Comparison of ENCODE assay signal across 17 cellular contexts in the genomic region with DNA sequence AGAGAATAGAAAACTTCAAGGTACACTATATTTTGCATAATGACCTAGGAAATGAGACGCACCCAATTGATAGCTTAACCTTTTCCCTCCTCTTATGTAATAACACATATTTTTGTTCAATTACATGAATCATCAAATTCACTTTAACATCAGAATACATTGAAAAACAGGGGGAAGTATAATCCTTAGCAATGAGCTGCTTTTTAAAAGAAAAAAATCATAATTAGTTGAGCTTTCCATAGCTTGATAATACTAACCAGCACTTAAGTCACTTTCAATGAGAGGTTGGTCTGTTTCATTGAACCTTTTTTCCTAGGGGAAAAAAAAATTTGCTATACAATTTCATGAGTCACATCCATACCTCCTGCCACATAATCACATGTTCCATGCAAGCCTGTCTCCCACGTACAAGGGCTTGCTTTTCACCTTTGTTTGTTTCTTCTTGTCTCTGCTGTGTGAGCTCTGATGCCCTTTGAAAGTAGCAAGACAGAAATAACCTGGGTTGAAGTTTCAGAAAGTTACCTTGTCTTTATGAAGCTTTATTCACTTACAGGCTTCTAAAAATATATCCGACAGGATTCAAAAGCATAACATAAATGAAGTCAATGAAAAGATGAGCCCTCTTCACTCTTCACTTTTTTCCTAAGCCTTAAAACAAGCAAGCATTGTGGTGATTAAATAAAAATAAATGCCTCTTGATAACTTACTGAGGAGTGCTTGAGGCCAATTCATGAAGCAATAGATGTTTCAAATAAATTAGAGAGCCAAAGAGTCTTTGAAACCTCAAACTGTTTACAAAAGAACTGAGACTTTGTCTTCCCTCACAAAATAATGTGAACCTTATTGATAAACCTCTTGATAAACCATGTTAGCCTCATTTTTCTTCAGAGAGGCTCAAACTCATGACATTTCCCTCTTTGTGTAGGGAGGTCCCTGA.
DNase-seq lines count a peak whose midpoint lies in the region; ATAC-seq and TF ChIP-seq lines count a peak whose summit lies in the region.
"Had no signal": no experiment of that assay in that cellular context is flagged by ENCODE, and none has a peak within 500 bp of the region (broad histone marks: within the 10 kb centered on the region; RNA-seq: fewer than 3 reads in every experiment).

No MANE protein-coding gene starts in this region.

- peaks cover 0 to 11% (median 6%) of the 10 kb centered on the region in 5 donors for H3K9me3 ChIP-seq in subcutaneous abdominal adipose tissue (ENCODE audit: control insufficient read depth in 5 of 5, low read length in 5 of 5)
- H3K9me3 ChIP-seq in A673 (ENCODE audit: low read depth, low read length, poor library complexity, severe bottlenecking): no peaks in the 10 kb centered on the region
- H3K9me3 ChIP-seq: Caco-2 had no signal

- no peaks in the 10 kb centered on the region for H3K9me2 ChIP-seq in GM23338 (ENCODE audit: insufficient read depth)

- no peak overlapping the region for H3K9ac ChIP-seq in subcutaneous abdominal adipose tissue (ENCODE audit: low read length in 5 of 5)

- DNase-seq in NCI-H510A treated with DMSO at 0.1 percent for 48 hours (lab: John Stamatoyannopoulos, UW) (peak; percentile 24), NCI-H510A (lab: John Stamatoyannopoulos, UW) (no peak), NCI-H2227 (lab: John Stamatoyannopoulos, UW; ENCODE audit: unreplicated experiment) (peak; percentile 46), epithelial cell of prostate (ENCODE audit: low read depth, low spot score) (no peak), A673 (ENCODE audit: low spot score) (no peak), HPDE6-E6E7 (ENCODE audit: extremely low spot score) (no peak), GM23338 (ENCODE audit: low spot score) (no peak)
- DNase-seq: ACHN; activated CD4-positive, alpha-beta memory T cell treated with anti-CD3 and anti-CD28 coated beads for 36 hours; Caco-2; glutamatergic neuron; islet precursor cell; KBM-7; NCI-H1436 treated with DMSO at 0.1 percent for 48 hours; occipital lobe had no signal

- no peak overlapping the region for H3K27ac Mint-ChIP-seq in GM23338
- H3K27ac Mint-ChIP-seq: activated CD4-positive, alpha-beta memory T cell treated with anti-CD3 and anti-CD28 coated beads for 36 hours; activated T-helper 2 cell treated with anti-CD3 and anti-CD28 coated beads, Interferon-gamma antibody, Interleukin-2, Interleukin-4, amounts not matched to agents 10 μg/mL and 5 μg/mL and 100 μg/mL, durations not matched to agents 14 hours and 24 hours and 36 hours had no signal

- H3K27me3 ChIP-seq in subcutaneous abdominal adipose tissue (ENCODE audit: control insufficient read depth in 5 of 5, insufficient read depth in 4 of 5, low read length in 5 of 5) (no peaks in the 10 kb centered on the region), A673 (replicated peaks; ENCODE audit: insufficient read depth, low read depth, low read length, poor library complexity) (no peaks in the 10 kb centered on the region), GM23338 (ENCODE audit: insufficient read depth) (no peaks in the 10 kb centered on the region)

- H3K27ac ChIP-seq in epithelial cell of prostate (peak overlapping the region; percentile 27), subcutaneous abdominal adipose tissue (ENCODE audit: low read depth, low read length) (peak overlapping the region; percentile 75), A673 (ENCODE audit: low read depth, low read length, poor library complexity, severe bottlenecking) (no peak overlapping the region), GM23338 (ENCODE audit: low read depth) (no peak overlapping the region)

- H3K9me3 Mint-ChIP-seq in GM23338: peaks cover 26% of the 10 kb centered on the region

- H3K4me2 ChIP-seq in GM23338: no peak overlapping the region

- H3K4me1 ChIP-seq in subcutaneous abdominal adipose tissue (ENCODE audit: control insufficient read depth in 5 of 5, insufficient read depth in 5 of 5, low read length in 5 of 5) (peaks cover 0 to 26% (median 12%) of the 10 kb centered on the region in 5 donors), A673 (ENCODE audit: insufficient read depth, low read length, poor library complexity, severe bottlenecking) (no peaks in the 10 kb centered on the region), GM23338 (ENCODE audit: insufficient read depth) (no peaks in the 10 kb centered on the region)
- H3K4me1 ChIP-seq: Caco-2 had no signal

- H2AFZ ChIP-seq in GM23338: no peak overlapping the region

- H3K36me3 ChIP-seq in subcutaneous abdominal adipose tissue (ENCODE audit: control insufficient read depth in 5 of 5, insufficient read depth in 5 of 5, low read length in 5 of 5) (no peaks in the 10 kb centered on the region), A673 (ENCODE audit: insufficient read depth, low read length, poor library complexity, severe bottlenecking) (no peaks in the 10 kb centered on the region), GM23338 (ENCODE audit: insufficient read depth) (0 out of 2 replicates have a peak, but pooled peaks cover 6% of the 10 kb centered on the region)

- H3K4me3 ChIP-seq in subcutaneous abdominal adipose tissue (ENCODE audit: low read depth in 1 of 5, low read length in 5 of 5) (no peak overlapping the region), A673 (ENCODE audit: low read depth, low read length, poor library complexity, severe bottlenecking) (no peak overlapping the region), GM23338 (no peak overlapping the region)

- H3K27me3 Mint-ChIP-seq in GM23338 (ENCODE audit: insufficient read depth, low read depth, poor library complexity): peaks cover 3% of the 10 kb centered on the region

- intact Hi-C loops in A673 (cut with micrococcal nuclease; ENCODE audit: unreplicated experiment): no loop called here

- CTCF ChIA-PET in A673 (lab: Charles Lee): no interaction called here

- no peak for TF ChIP-seq CTCF in A673 (conservative IDR thresholded peaks at IDR 0.05; ENCODE audit: low read depth, low read length)
- TF ChIP-seq CTCF in GM23338 (conservative IDR thresholded peaks at IDR 0.05; ENCODE audit: low read depth in 2 of 2): no peak

- H3K36me3 Mint-ChIP-seq in GM23338 (ENCODE audit: low read depth): peaks cover 15% of the 10 kb centered on the region
- H3K36me3 Mint-ChIP-seq: activated CD4-positive, alpha-beta memory T cell treated with anti-CD3 and anti-CD28 coated beads for 36 hours had no signal

- no peak overlapping the region for H3K4me3 Mint-ChIP-seq in GM23338
- H3K4me3 Mint-ChIP-seq: activated CD4-positive, alpha-beta memory T cell treated with anti-CD3 and anti-CD28 coated beads for 36 hours had no signal

- POLR2A ChIA-PET in A673 (lab: Charles Lee; ENCODE audit: low non-redundant PET): no interaction called here

- H4K20me1 ChIP-seq in GM23338 (replicated peaks; ENCODE audit: insufficient read depth): no peaks in the 10 kb centered on the region

- no peaks in the 10 kb centered on the region for H3K4me1 Mint-ChIP-seq in GM23338

- H3K79me2 ChIP-seq in GM23338 (replicated peaks; ENCODE audit: insufficient read depth): no peaks in the 10 kb centered on the region

- no peak for ATAC-seq in GM23338

- no TSS peak for BruUV-seq in A673 (replicated peaks; lab: Mats Ljungman, UMichigan)

- H3F3A ChIP-seq in GM23338 (replicated peaks; ENCODE audit: low read depth): no peaks in the 10 kb centered on the region

TF ChIP-seq in GM23338, 12 proteins besides CTCF, POLR2A, EP300 and RAD21 (continues in another document):
- TF ChIP-seq, protein P1, sequence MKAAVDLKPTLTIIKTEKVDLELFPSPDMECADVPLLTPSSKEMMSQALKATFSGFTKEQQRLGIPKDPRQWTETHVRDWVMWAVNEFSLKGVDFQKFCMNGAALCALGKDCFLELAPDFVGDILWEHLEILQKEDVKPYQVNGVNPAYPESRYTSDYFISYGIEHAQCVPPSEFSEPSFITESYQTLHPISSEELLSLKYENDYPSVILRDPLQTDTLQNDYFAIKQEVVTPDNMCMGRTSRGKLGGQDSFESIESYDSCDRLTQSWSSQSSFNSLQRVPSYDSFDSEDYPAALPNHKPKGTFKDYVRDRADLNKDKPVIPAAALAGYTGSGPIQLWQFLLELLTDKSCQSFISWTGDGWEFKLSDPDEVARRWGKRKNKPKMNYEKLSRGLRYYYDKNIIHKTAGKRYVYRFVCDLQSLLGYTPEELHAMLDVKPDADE (IDR thresholded peaks at IDR 0.05): no peak
- TF ChIP-seq ZNF114 (CRISPR knock-in tag; IDR thresholded peaks at IDR 0.05) (no peak), NANOG (IDR thresholded peaks at IDR 0.05; ENCODE audit: borderline replicate concordance) (no peak), POLR2AphosphoS5 (IDR thresholded peaks at IDR 0.05; ENCODE audit: low read depth) (no peak), EZH2phosphoT487 (IDR thresholded peaks at IDR 0.05; ENCODE audit: unreplicated experiment) (no peak), ZNF331 (CRISPR knock-in tag; IDR thresholded peaks at IDR 0.05; ENCODE audit: low read depth) (no peak), EZH2 (IDR thresholded peaks at IDR 0.05; ENCODE audit: low read depth, unreplicated experiment) (no peak)

Comparison
In these comparisons a context has a peak if more than half of its experiments do, and no peak if none do; other contexts are left out.
1. DNase-seq: peak in NCI-H510A treated with DMSO at 0.1 percent for 48 hours (single experiment) and NCI-H2227 (single experiment); none in NCI-H510A (single experiment), epithelial cell of prostate (single experiment), A673 (single experiment), HPDE6-E6E7 (single experiment) and GM23338 (single experiment).
2. H3K27ac ChIP-seq: peak in epithelial cell of prostate (single experiment) and subcutaneous abdominal adipose tissue (single experiment); none in A673 (single experiment) and GM23338 (single experiment).